ENCODE assay signal across 10 cellular contexts in genomic region chr1:23727362-23727811, GRCh38. TPM values are rescaled to one million over a fixed set of nuclear protein-coding genes. Genes with fewer than 3 reads are reported as not detected.
DNase-seq lines count a peak whose midpoint lies in the region; ATAC-seq, FAIRE-seq and TF ChIP-seq lines count a peak whose summit lies in the region.
"Had no signal": no experiment of that assay in that cellular context is flagged by ENCODE, and none has a peak within 500 bp of the region (broad histone marks: within the 10 kb centered on the region; RNA-seq: fewer than 3 reads in every experiment).

No MANE protein-coding gene starts in this region.

- H3K9me3 Mint-ChIP-seq in activated naive CD4-positive, alpha-beta T cell treated with anti-CD3 and anti-CD28 coated beads, Interleukin-2, amount 50 U/mL, for 72 hours: no peaks in the 10 kb centered on the region
- H3K9me3 Mint-ChIP-seq: activated T-helper 2 cell treated with anti-CD3 and anti-CD28 coated beads, Interferon-gamma antibody, Interleukin-2, Interleukin-4, amounts not matched to agents 10 μg/mL and 5 μg/mL and 100 μg/mL, durations not matched to agents 14 hours and 24 hours and 36 hours had no signal

- TF ChIP-seq CTCF in AG10803 (conservative IDR thresholded peaks at IDR 0.05; ENCODE audit: low read length) (no peak), HCT116 (IDR thresholded peaks at IDR 0.05 in 2 of 3, conservative IDR thresholded peaks at IDR 0.05 in 1 of 3; ENCODE audit: borderline replicate concordance in 1 of 3, insufficient read depth in 1 of 3, low read depth in 2 of 3, low read length in 2 of 3) (no peak), K562 (IDR thresholded peaks at IDR 0.05 in 2 of 3, conservative IDR thresholded peaks at IDR 0.05 in 1 of 3; ENCODE audit: insufficient read depth in 2 of 3, low read depth in 1 of 3, low read length in 3 of 3) (no peak)

- TF ChIP-seq RAD21 in HCT116 (IDR thresholded peaks at IDR 0.05; ENCODE audit: low read depth) (no peak), K562 (CRISPR knock-in tag; conservative IDR thresholded peaks at IDR 0.05 in 1 of 2, IDR thresholded peaks at IDR 0.05 in 1 of 2) (no peak)

- no peaks in the 10 kb centered on the region for H3K9me1 ChIP-seq in K562 (ENCODE audit: control insufficient read depth, insufficient read depth, low read length)

- CTCF ChIA-PET in HCT116 (lab: Charles Lee): interaction anchor here (1.1 kb wide), 1 partner anchor 45 kb away, joined by 3 read pairs; no protein-coding TSS in a partner anchor
- CTCF ChIA-PET in K562 (lab: Yijun Ruan, JAX; ENCODE audit: low intra/inter-chr PET ratio): interaction anchor here (0.7 kb wide), 1 partner anchor 9 kb away, joined by 3 read pairs; no protein-coding TSS in a partner anchor

- H3K4me3 ChIP-seq in AG10803 (ENCODE audit: low read length) (no peak overlapping the region), HCT116 (replicated peaks in 1 of 2; ENCODE audit: low read depth in 1 of 2, low read length in 2 of 2) (no peak overlapping the region), K562 (no peak overlapping the region), small intestine (ENCODE audit: low read depth in 1 of 2, low read length in 2 of 2) (no peak overlapping the region)

- in situ Hi-C loops in K562 (cut with MboI): no loop called here

- no peak for FAIRE-seq in K562 (lab: Jason Lieb, UNC)
- no peak for FAIRE-seq in small intestine (lab: Jason Lieb, UNC)
- FAIRE-seq: G401.6 had no signal

- H3K79me2 ChIP-seq in HCT116 (ENCODE audit: insufficient read depth, low read length) (peaks cover 31% of the 10 kb centered on the region), K562 (ENCODE audit: control insufficient read depth, insufficient read depth, low read length) (peaks cover 3% of the 10 kb centered on the region; the same call in 1 of the 3 replicates)

- H3K27ac ChIP-seq in HCT116 (ENCODE audit: low read depth, low read length) (no peak overlapping the region), K562 (ENCODE audit: extremely low read depth, low read depth, low read length) (no peak overlapping the region), small intestine (ENCODE audit: low read depth in 1 of 2, low read length in 1 of 2) (peak overlapping the region in 1 of 2 donors; percentile 2)

- POLR2A ChIA-PET in HCT116 (lab: Charles Lee) (interaction anchor here (0.6 to 1.1 kb wide), 2 partner anchors 36 to 755 kb away, joined by 4 read pairs; partner anchors contain the start of gene RPL11), K562 (lab: Yijun Ruan, JAX) (interaction anchor here (0.5 to 1.1 kb wide), 4 partner anchors 18 to 326 kb away, joined by 3 to 4 read pairs (median 4); no protein-coding TSS in a partner anchor)

- H3K27ac Mint-ChIP-seq in activated naive CD4-positive, alpha-beta T cell treated with anti-CD3 and anti-CD28 coated beads, Interleukin-2, amount 50 U/mL, for 72 hours: no peak overlapping the region
- H3K27ac Mint-ChIP-seq: activated T-helper 2 cell treated with anti-CD3 and anti-CD28 coated beads, Interferon-gamma antibody, Interleukin-2, Interleukin-4, amounts not matched to agents 10 μg/mL and 5 μg/mL and 100 μg/mL, durations not matched to agents 14 hours and 24 hours and 36 hours had no signal

- H3K9ac ChIP-seq in HCT116 (ENCODE audit: low read length) (no peak overlapping the region), K562 (ENCODE audit: insufficient read depth in 1 of 2, low read depth in 2 of 2, low read length in 2 of 2) (no peak overlapping the region)

- TF ChIP-seq POLR2A in HCT116 (IDR thresholded peaks at IDR 0.05; ENCODE audit: borderline replicate concordance, extremely low read depth, insufficient read depth, insufficient read length) (no peak), K562 (conservative IDR thresholded peaks at IDR 0.05) (no peak)

- H4K20me1 ChIP-seq in HCT116 (ENCODE audit: insufficient read depth) (no peaks in the 10 kb centered on the region), K562 (replicated peaks; ENCODE audit: control insufficient read depth, insufficient read depth, low read length) (0 out of 2 replicates have a peak, but pooled peaks cover 3% of the 10 kb centered on the region)

- H3K4me1 ChIP-seq in HCT116 (ENCODE audit: control insufficient read depth in 1 of 2, insufficient read depth in 2 of 2, low read length in 2 of 2) (peaks cover 12 to 32% of the 10 kb centered on the region in 2 experiments; a peak in 3 of 4 replicates), K562 (replicated peaks in 1 of 2; ENCODE audit: control insufficient read depth in 2 of 2, insufficient read depth in 2 of 2, low read length in 2 of 2) (peaks cover 0 to 4% of the 10 kb centered on the region in 2 experiments; a peak in 3 of 5 replicates), small intestine (ENCODE audit: control insufficient read depth in 2 of 2, insufficient read depth in 1 of 2, low read depth in 1 of 2, low read length in 1 of 2) (peaks cover 0 to 3% of the 10 kb centered on the region in 2 donors)

- WGBS in K562 (ENCODE audit: insufficient coverage, low coverage, missing lambda C conversion rate): 43% methylated on average over 9 of the region's 9 CpGs
- 44 to 72% (median 60%) methylated on average over 9 of the region's 9 CpGs for WGBS in small intestine, 3 donors

- RAD21 ChIA-PET in HCT116 (lab: Charles Lee; ENCODE audit: low non-redundant PET in 1 of 2, low total read pairs in 2 of 2, uncharacterized antibody in 2 of 2, unreplicated experiment in 2 of 2): no interaction called here

- H3K36me3 ChIP-seq in HCT116 (ENCODE audit: control insufficient read depth in 1 of 2, insufficient read depth in 2 of 2, low read length in 2 of 2) (no peaks in the 10 kb centered on the region), K562 (ENCODE audit: control insufficient read depth, insufficient read depth, low read length) (no peaks in the 10 kb centered on the region), small intestine (ENCODE audit: control insufficient read depth in 2 of 2, insufficient read depth in 2 of 2, low read length in 2 of 2) (no peaks in the 10 kb centered on the region)

- no TSS peak for BruUV-seq in HCT116 (replicated peaks; lab: Mats Ljungman, UMichigan)
- no TSS peak for BruUV-seq in K562 (replicated peaks; lab: Mats Ljungman, UMichigan)

- no peak overlapping the region for H2AFZ ChIP-seq in HCT116 (ENCODE audit: low read depth, low read length, poor library complexity, severe bottlenecking)
- H2AFZ ChIP-seq in K562 (ENCODE audit: low read depth, low read length): no peak overlapping the region

- no peak for TF ChIP-seq EP300 in K562 (IDR thresholded peaks at IDR 0.05; ENCODE audit: low read length)

- ATAC-seq in HCT116 (no peak), K562 (peak; percentile 69), GM19397 (IDR thresholded peaks at IDR 0.05; ENCODE audit: unreplicated experiment) (no peak)
- no peak for ATAC-seq in activated naive CD4-positive, alpha-beta T cell treated with anti-CD3 and anti-CD28 coated beads, Interleukin-2, amount 50 U/mL, for 72 hours

- peaks cover 0 to 4% of the 10 kb centered on the region in 2 donors for H3K36me3 Mint-ChIP-seq in activated naive CD4-positive, alpha-beta T cell treated with anti-CD3 and anti-CD28 coated beads, Interleukin-2, amount 50 U/mL, for 72 hours

- DNase-seq in AG10803 (ENCODE audit: low read depth): peak; percentile 92
- no peak for DNase-seq in HCT116 (ENCODE audit: low read depth, low spot score)
- no peak for DNase-seq in K562 (ENCODE audit: extremely low read depth in 1 of 4, low spot score in 3 of 4)
- DNase-seq in mesenteric fat pad (ENCODE audit: low spot score): peak; percentile 89
- DNase-seq in small intestine: no peak
- DNase-seq in glomerular visceral epithelial cell (ENCODE audit: extremely low spot score): no peak
- DNase-seq in activated naive CD4-positive, alpha-beta T cell treated with anti-CD3 and anti-CD28 coated beads, Interleukin-2, amount 50 U/mL, for 72 hours (ENCODE audit: low spot score in 2 of 2): no peak

- H3K4me2 ChIP-seq in HCT116 (ENCODE audit: low read length): peak overlapping the region; percentile 61
- H3K4me2 ChIP-seq in K562 (ENCODE audit: insufficient read depth, low read length): no peak overlapping the region

- no peaks in the 10 kb centered on the region for H3K9me2 ChIP-seq in HCT116 (ENCODE audit: insufficient read depth)

- no peaks in the 10 kb centered on the region for H3K27me3 ChIP-seq in HCT116 (ENCODE audit: insufficient read depth, low read length)
- no peaks in the 10 kb centered on the region for H3K27me3 ChIP-seq in K562 (ENCODE audit: control insufficient read depth in 2 of 2, insufficient read depth in 2 of 2, low read length in 2 of 2)
- no peaks in the 10 kb centered on the region for H3K27me3 ChIP-seq in small intestine (ENCODE audit: control insufficient read depth in 2 of 2, insufficient read depth in 2 of 2, low read length in 2 of 2)

- intact Hi-C loops in HCT116 (cut with micrococcal nuclease) (no loop called here), K562 (cut with micrococcal nuclease) (no loop called here)

- H3K9me3 ChIP-seq in HCT116 (ENCODE audit: control insufficient read depth in 1 of 2, insufficient read depth in 1 of 2, low read depth in 1 of 2, low read length in 2 of 2) (no peaks in the 10 kb centered on the region), K562 (replicated peaks; ENCODE audit: control insufficient read depth, insufficient read depth, low read depth, low read length) (no peaks in the 10 kb centered on the region), small intestine (ENCODE audit: control insufficient read depth, low read depth) (no peaks in the 10 kb centered on the region)

RNA-seq across cellular contexts. Expression of gene ELOA, which starts 15.9 kb away (rescaled TPM):
- total RNA-seq in HCT116 (2021; ENCODE audit: unreplicated experiment): 39.3 TPM
- polyA plus RNA-seq in HCT116 (2012): 12.8 and 14.9 TPM in 2 replicates
- total RNA-seq in K562 (2011; cell fraction: chromatin; rRNA removed; ENCODE audit: low replicate concordance): 40.0 and 60.8 TPM in 2 replicates
- 22.4 and 23.7 TPM in 2 replicates for total RNA-seq in K562 (2011; cell fraction: nucleolus; rRNA removed)
- 31.1 and 33.1 TPM in 2 replicates for total RNA-seq in K562 (2011; cell fraction: nucleoplasm; rRNA removed)
- total RNA-seq in K562 (2014; rRNA removed): 61.3 and 70.8 TPM in 2 replicates
- 74.1 and 75.8 TPM in 2 replicates for total RNA-seq in K562 (2014; rRNA removed; fragmentation: Illumina TruSeq; extraction: Trizol)
- 77.6 and 80.0 TPM in 2 replicates for total RNA-seq in K562 (2015; rRNA removed; fragmentation: Illumina TruSeq; extraction: Trizol)
- total RNA-seq in K562 (2021): 66.6 and 70.8 TPM in 2 replicates
- 29.7 and 33.3 TPM in 2 replicates for polyA plus RNA-seq in K562 (2011; rRNA removed)
- polyA plus RNA-seq in K562 (2011; cell fraction: cytosol; rRNA removed): 13.9 and 14.8 TPM in 2 replicates
- polyA plus RNA-seq in K562 (2011; cell fraction: nucleus; rRNA removed): 24.7 and 25.8 TPM in 2 replicates
- 28.7 and 53.0 TPM in 2 replicates for polyA plus RNA-seq in K562 (2012)
- 80.6 and 98.6 TPM in 2 replicates for polyA plus RNA-seq in K562 (2014; fragmentation: Illumina TruSeq; extraction: Trizol)
- 10 to 100 TPM; 31.9 to 53.6 TPM for polyA plus RNA-seq in K562 (2014; fragmentation: Nextera tagmentation; extraction: Ambion mirVana)
- 44.4 and 48.7 TPM in 2 replicates for polyA plus RNA-seq in K562 (2014; rRNA removed)
- 35.1 and 35.7 TPM in 2 replicates for polyA minus RNA-seq in K562 (2011; rRNA and poly(A)+ RNA removed)
- polyA minus RNA-seq in K562 (2011; cell fraction: cytosol; rRNA and poly(A)+ RNA removed): 25.7 and 34.4 TPM in 2 replicates
- 10.5 and 19.7 TPM in 2 replicates for polyA minus RNA-seq in K562 (2011; cell fraction: nucleus; rRNA and poly(A)+ RNA removed)
- total RNA-seq in mesenteric fat pad: 51.1 TPM
- polyA plus RNA-seq in small intestine: 10 to 100 TPM in 2 of 3 donors, 1 to 10 TPM in 1; 8.4 to 12.4 (median 11.0) TPM
- total RNA-seq in activated naive CD4-positive, alpha-beta T cell treated with anti-CD3 and anti-CD28 coated beads, Interleukin-2, amount 50 U/mL, for 72 hours: 10 to 100 TPM; 30.9 to 33.4 TPM

RNA-seq across cellular contexts. Expression of gene RPL11, which starts 35.8 kb away (rescaled TPM):
- 1,262 TPM for total RNA-seq in HCT116 (2021; ENCODE audit: unreplicated experiment)
- 2,336 and 2,697 TPM in 2 replicates for polyA plus RNA-seq in HCT116 (2012)
- total RNA-seq in K562 (2011; cell fraction: chromatin; rRNA removed; ENCODE audit: low replicate concordance): 326 and 345 TPM in 2 replicates
- total RNA-seq in K562 (2011; cell fraction: nucleolus; rRNA removed): 341 and 370 TPM in 2 replicates
- 557 and 1,073 TPM in 2 replicates for total RNA-seq in K562 (2011; cell fraction: nucleoplasm; rRNA removed)
- 3,111 and 3,495 TPM in 2 replicates for total RNA-seq in K562 (2014; rRNA removed)
- total RNA-seq in K562 (2014; rRNA removed; fragmentation: Illumina TruSeq; extraction: Trizol): 3,683 and 3,950 TPM in 2 replicates
- total RNA-seq in K562 (2015; rRNA removed; fragmentation: Illumina TruSeq; extraction: Trizol): 3,549 and 3,642 TPM in 2 replicates
- 1,751 and 1,781 TPM in 2 replicates for total RNA-seq in K562 (2021)
- 2,818 and 2,821 TPM in 2 replicates for polyA plus RNA-seq in K562 (2011; rRNA removed)
- polyA plus RNA-seq in K562 (2011; cell fraction: cytosol; rRNA removed): 831 and 2,063 TPM in 2 replicates
- polyA plus RNA-seq in K562 (2011; cell fraction: nucleus; rRNA removed): 469 and 968 TPM in 2 replicates
- 3,491 and 4,910 TPM in 2 replicates for polyA plus RNA-seq in K562 (2012)
- 3,852 and 4,443 TPM in 2 replicates for polyA plus RNA-seq in K562 (2014; fragmentation: Illumina TruSeq; extraction: Trizol)
- 1,000 to 10,000 TPM; 2,542 to 2,758 TPM for polyA plus RNA-seq in K562 (2014; fragmentation: Nextera tagmentation; extraction: Ambion mirVana)
- 4,338 and 4,526 TPM in 2 replicates for polyA plus RNA-seq in K562 (2014; rRNA removed)
- polyA minus RNA-seq in K562 (2011; rRNA and poly(A)+ RNA removed): 1,269 and 1,421 TPM in 2 replicates
- polyA minus RNA-seq in K562 (2011; cell fraction: cytosol; rRNA and poly(A)+ RNA removed): 631 and 637 TPM in 2 replicates
- polyA minus RNA-seq in K562 (2011; cell fraction: nucleus; rRNA and poly(A)+ RNA removed): 128 and 273 TPM in 2 replicates
- total RNA-seq in mesenteric fat pad: 871 TPM
- polyA plus RNA-seq in small intestine: 1,000 to 10,000 TPM; 1,603 to 3,027 (median 2,739) TPM
- 1,000 to 10,000 TPM; 1,409 to 1,417 TPM for total RNA-seq in activated naive CD4-positive, alpha-beta T cell treated with anti-CD3 and anti-CD28 coated beads, Interleukin-2, amount 50 U/mL, for 72 hours

RNA-seq across cellular contexts. Expression of gene PITHD1, which starts 50.8 kb away (rescaled TPM):
- 57.2 TPM for total RNA-seq in HCT116 (2021; ENCODE audit: unreplicated experiment)
- polyA plus RNA-seq in HCT116 (2012): 30.0 and 36.7 TPM in 2 replicates
- total RNA-seq in K562 (2011; cell fraction: chromatin; rRNA removed; ENCODE audit: low replicate concordance): 96.3 and 113 TPM in 2 replicates
- total RNA-seq in K562 (2011; cell fraction: nucleolus; rRNA removed): 53.2 and 60.7 TPM in 2 replicates
- total RNA-seq in K562 (2011; cell fraction: nucleoplasm; rRNA removed): 112 and 144 TPM in 2 replicates
- 149 and 175 TPM in 2 replicates for total RNA-seq in K562 (2014; rRNA removed)
- 172 and 175 TPM in 2 replicates for total RNA-seq in K562 (2014; rRNA removed; fragmentation: Illumina TruSeq; extraction: Trizol)
- total RNA-seq in K562 (2015; rRNA removed; fragmentation: Illumina TruSeq; extraction: Trizol): 144 and 151 TPM in 2 replicates
- 126 and 141 TPM in 2 replicates for total RNA-seq in K562 (2021)
- polyA plus RNA-seq in K562 (2011; rRNA removed): 159 and 167 TPM in 2 replicates
- 81.9 and 157 TPM in 2 replicates for polyA plus RNA-seq in K562 (2011; cell fraction: cytosol; rRNA removed)
- 74.8 and 105 TPM in 2 replicates for polyA plus RNA-seq in K562 (2011; cell fraction: nucleus; rRNA removed)
- 80.0 and 120 TPM in 2 replicates for polyA plus RNA-seq in K562 (2012)
- 133 and 138 TPM in 2 replicates for polyA plus RNA-seq in K562 (2014; fragmentation: Illumina TruSeq; extraction: Trizol)
- 10 to 100 TPM; 46.5 to 51.7 TPM for polyA plus RNA-seq in K562 (2014; fragmentation: Nextera tagmentation; extraction: Ambion mirVana)
- polyA plus RNA-seq in K562 (2014; rRNA removed): 159 and 175 TPM in 2 replicates
- polyA minus RNA-seq in K562 (2011; rRNA and poly(A)+ RNA removed): 59.4 and 74.4 TPM in 2 replicates
- polyA minus RNA-seq in K562 (2011; cell fraction: cytosol; rRNA and poly(A)+ RNA removed): 29.4 and 34.5 TPM in 2 replicates
- 17.0 and 32.8 TPM in 2 replicates for polyA minus RNA-seq in K562 (2011; cell fraction: nucleus; rRNA and poly(A)+ RNA removed)
- 57.2 TPM for total RNA-seq in mesenteric fat pad
- polyA plus RNA-seq in small intestine: 10 to 100 TPM; 32.4 to 50.5 (median 46.2) TPM
- 10 to 100 TPM; 68.6 to 94.7 TPM for total RNA-seq in activated naive CD4-positive, alpha-beta T cell treated with anti-CD3 and anti-CD28 coated beads, Interleukin-2, amount 50 U/mL, for 72 hours

Comparison
In these comparisons a context has a peak if more than half of its experiments do, and no peak if none do; other contexts are left out.
1. DNase-seq: peak in AG10803 (single experiment) and mesenteric fat pad (single experiment); none in HCT116 (single experiment), K562 (0 of 4), small intestine (single experiment), glomerular visceral epithelial cell (single experiment) and activated naive CD4-positive, alpha-beta T cell treated with anti-CD3 and anti-CD28 coated beads, Interleukin-2, amount 50 U/mL, for 72 hours (0 of 2).